In genomic region chr10:132078746-132079345, GRCh38 we compare ENCODE assay signal across 19 cellular contexts. TPM values are rescaled to one million over a fixed set of nuclear protein-coding genes. Genes with fewer than 3 reads are reported as not detected.
DNase-seq lines count a peak whose midpoint lies in the region; ATAC-seq and TF ChIP-seq lines count a peak whose summit lies in the region.
"Had no signal": no experiment of that assay in that cellular context is flagged by ENCODE, and none has a peak within 500 bp of the region (broad histone marks: within the 10 kb centered on the region; RNA-seq: fewer than 3 reads in every experiment).

No MANE protein-coding gene starts in this region.

- H3K9ac ChIP-seq in neural progenitor cell, result no peak overlapping the region

- ATAC-seq in heart left ventricle, result peak; percentile 61 to 95 (median 81)
- ATAC-seq in GM19328 (IDR thresholded peaks at IDR 0.05; ENCODE audit: unreplicated experiment), result no peak
- ATAC-seq: naive thymus-derived CD8-positive, alpha-beta T cell; SK-N-SH treated with all-trans-retinoic acid at 6 μM for 48 hours had no signal

- intact Hi-C loops in heart left ventricle (cut with DNase I), result no loop called here

- H3K27me3 Mint-ChIP-seq in neural progenitor cell (ENCODE audit: insufficient read depth, low read depth) (peaks cover 3% of the 10 kb centered on the region), nephron progenitor cell (ENCODE audit: low read depth, poor library complexity) (peaks cover 3% of the 10 kb centered on the region)

- H3K4me3 ChIP-seq in heart left ventricle, result no peak overlapping the region
- H3K4me3 ChIP-seq in neural progenitor cell, result no peak overlapping the region

- no peak overlapping the region for H3K27ac Mint-ChIP-seq in neural progenitor cell
- no peak overlapping the region for H3K27ac Mint-ChIP-seq in nephron progenitor cell
- H3K27ac Mint-ChIP-seq: activated naive CD4-positive, alpha-beta T cell treated with anti-CD3 and anti-CD28 coated beads, Interleukin-2, amount 10 ng/mL, durations not matched to agents 7 days and 5 days had no signal

- peak; percentile 48 for DNase-seq in cerebellar cortex (ENCODE audit: low spot score)
- peak in 2 of 5 donors; percentile 34 to 48 for DNase-seq in heart left ventricle
- DNase-seq in neural progenitor cell (ENCODE audit: low spot score), result peak; percentile 15
- DNase-seq in ureter (ENCODE audit: low spot score), result peak; percentile 34
- no peak for DNase-seq in nephron progenitor cell
- no peak for DNase-seq in NCI-H2227 treated with DMSO at 0.1 percent for 48 hours (lab: John Stamatoyannopoulos, UW)
- DNase-seq: activated naive CD4-positive, alpha-beta T cell treated with anti-CD3 and anti-CD28 coated beads, Interleukin-2, amount 10 ng/mL, durations not matched to agents 7 days and 5 days; activated T-cell treated with anti-CD3 and anti-CD28 coated beads, Interleukin-2, amount 50 U/mL, for 48 hours; CD8-positive, alpha-beta memory T cell; GDM1; KBM-7; NCI-H2171; NCI-H526 treated with DMSO at 0.1 percent for 48 hours had no signal

- WGBS in heart left ventricle, 4 donors, result 66 to 80% (median 72%) methylated on average over 14 to 30 of the region's 30 CpGs

- no peaks in the 10 kb centered on the region for H4K20me1 ChIP-seq in neural progenitor cell (ENCODE audit: low read depth)

- H3K79me2 ChIP-seq in neural progenitor cell (ENCODE audit: low read depth), result no peaks in the 10 kb centered on the region

- H3K4me1 ChIP-seq in heart left ventricle (no peaks in the 10 kb centered on the region), neural progenitor cell (peaks cover 4% of the 10 kb centered on the region)

- H3K4me3 Mint-ChIP-seq in neural progenitor cell (no peak overlapping the region), nephron progenitor cell (no peak overlapping the region)
- H3K4me3 Mint-ChIP-seq: activated naive CD4-positive, alpha-beta T cell treated with anti-CD3 and anti-CD28 coated beads, Interleukin-2, amount 10 ng/mL, durations not matched to agents 7 days and 5 days; CD8-positive, alpha-beta memory T cell; naive thymus-derived CD8-positive, alpha-beta T cell had no signal

- no peak overlapping the region for H3K4me2 ChIP-seq in neural progenitor cell

- TF ChIP-seq POLR2A in heart left ventricle (IDR thresholded peaks at IDR 0.05), result no peak

- no peaks in the 10 kb centered on the region for H3F3A ChIP-seq in neural progenitor cell (ENCODE audit: low read depth)

- peaks cover 7% of the 10 kb centered on the region for H3K4me1 Mint-ChIP-seq in neural progenitor cell
- no peaks in the 10 kb centered on the region for H3K4me1 Mint-ChIP-seq in nephron progenitor cell
- H3K4me1 Mint-ChIP-seq: activated naive CD4-positive, alpha-beta T cell treated with anti-CD3 and anti-CD28 coated beads, Interleukin-2, amount 10 ng/mL, durations not matched to agents 7 days and 5 days; CD8-positive, alpha-beta memory T cell; naive thymus-derived CD8-positive, alpha-beta T cell had no signal

- peak overlapping the region; percentile 7 for H2AFZ ChIP-seq in neural progenitor cell (replicated peaks)

- no peaks in the 10 kb centered on the region for H3K27me3 ChIP-seq in heart left ventricle
- no peaks in the 10 kb centered on the region for H3K27me3 ChIP-seq in neural progenitor cell

- H3K36me3 Mint-ChIP-seq in neural progenitor cell (no peaks in the 10 kb centered on the region), nephron progenitor cell (ENCODE audit: low read depth) (no peaks in the 10 kb centered on the region)
- H3K36me3 Mint-ChIP-seq: activated naive CD4-positive, alpha-beta T cell treated with anti-CD3 and anti-CD28 coated beads, Interleukin-2, amount 10 ng/mL, durations not matched to agents 7 days and 5 days; CD8-positive, alpha-beta memory T cell; naive thymus-derived CD8-positive, alpha-beta T cell had no signal

- TF ChIP-seq CTCF in heart left ventricle (IDR thresholded peaks at IDR 0.05), result no peak
- TF ChIP-seq CTCF in neural progenitor cell (IDR thresholded peaks at IDR 0.05), result no peak
- TF ChIP-seq CTCF in nephron progenitor cell (IDR thresholded peaks at IDR 0.05), result no peak

- H3K9me3 Mint-ChIP-seq in neural progenitor cell, result peaks cover under 1% of the 10 kb centered on the region
- peaks cover 32% of the 10 kb centered on the region for H3K9me3 Mint-ChIP-seq in nephron progenitor cell
- H3K9me3 Mint-ChIP-seq: activated naive CD4-positive, alpha-beta T cell treated with anti-CD3 and anti-CD28 coated beads, Interleukin-2, amount 10 ng/mL, durations not matched to agents 7 days and 5 days had no signal

- no peaks in the 10 kb centered on the region for H3K36me3 ChIP-seq in heart left ventricle
- no peaks in the 10 kb centered on the region for H3K36me3 ChIP-seq in neural progenitor cell

- H3K9me3 ChIP-seq in heart left ventricle (peaks cover 0 to 9% (median 0%) of the 10 kb centered on the region in 12 donors), neural progenitor cell (ENCODE audit: low read depth) (no peaks in the 10 kb centered on the region)

- no peak overlapping the region for H3K27ac ChIP-seq in heart left ventricle
- H3K27ac ChIP-seq in neural progenitor cell, result no peak overlapping the region
- H3K27ac ChIP-seq: RWPE1 had no signal

RNA-seq across cellular contexts. Expression of gene JAKMIP3, which starts 13.1 kb away (rescaled TPM):
- total RNA-seq in heart left ventricle, result 1 to 10 TPM in 6 of 9 donors, under 1 TPM in 3; 0.31 to 3.1 (median 1.4) TPM
- 1 to 10 TPM in 1 of 2 donors, under 1 TPM in 1; 0.06 to 1.3 TPM for polyA plus RNA-seq in heart left ventricle
- total RNA-seq in neural progenitor cell (ENCODE audit: low replicate concordance), result 0.31 and 0.37 TPM in 2 replicates
- total RNA-seq in ureter, result 1.1 TPM
- total RNA-seq: HT-29, kidney epithelial cell had no signal
- polyA plus RNA-seq: CD8-positive, alpha-beta memory T cell had no signal

Comparison
In these comparisons a context has a peak if more than half of its experiments do, and no peak if none do; other contexts are left out.
1. DNase-seq: peak in cerebellar cortex (single experiment), neural progenitor cell (single experiment) and ureter (single experiment); none in nephron progenitor cell (single experiment) and NCI-H2227 treated with DMSO at 0.1 percent for 48 hours (single experiment).